Comparison of ENCODE assay signal across 1 cellular context in the genomic region with DNA sequence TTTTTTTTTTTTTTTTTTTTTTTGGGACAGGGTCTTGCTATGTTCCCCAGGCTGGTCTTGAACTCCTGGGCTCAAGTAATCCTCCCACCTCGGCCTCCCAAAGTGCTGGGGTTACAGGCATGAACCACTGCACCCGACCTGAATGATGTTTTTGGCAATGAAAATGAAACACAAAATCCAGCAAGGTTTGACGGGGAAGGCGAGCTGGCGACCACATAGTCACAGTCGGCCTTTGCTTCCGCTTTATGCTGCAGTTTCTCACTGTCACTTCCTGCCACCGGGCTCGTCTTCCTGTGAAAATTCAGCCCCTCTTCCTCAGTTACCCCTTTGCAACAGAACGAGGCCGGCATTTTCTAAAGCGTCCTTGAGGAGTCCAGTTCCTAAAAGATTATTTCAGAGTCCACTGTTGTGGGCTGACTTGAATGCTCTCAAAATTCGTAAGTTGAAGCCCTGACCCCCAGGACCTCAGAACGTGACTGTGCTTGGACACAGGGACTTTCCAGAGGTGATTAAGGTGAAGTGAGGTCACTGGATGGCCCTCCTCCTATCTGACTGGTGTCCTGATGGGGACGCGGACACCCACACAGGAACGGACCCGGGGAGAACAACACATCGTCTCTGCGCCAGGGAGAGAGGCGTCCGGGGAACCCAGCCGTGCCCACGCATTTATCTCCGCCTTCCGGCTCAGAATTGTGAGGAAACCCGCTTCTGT.
TF ChIP-seq lines count a peak whose summit lies in the region.

No MANE protein-coding gene starts in this region.

TF ChIP-seq in K562, 482 proteins besides CTCF, POLR2A, EP300 and RAD21 (continued from another document and continues in another):
- TF ChIP-seq, protein P1, sequence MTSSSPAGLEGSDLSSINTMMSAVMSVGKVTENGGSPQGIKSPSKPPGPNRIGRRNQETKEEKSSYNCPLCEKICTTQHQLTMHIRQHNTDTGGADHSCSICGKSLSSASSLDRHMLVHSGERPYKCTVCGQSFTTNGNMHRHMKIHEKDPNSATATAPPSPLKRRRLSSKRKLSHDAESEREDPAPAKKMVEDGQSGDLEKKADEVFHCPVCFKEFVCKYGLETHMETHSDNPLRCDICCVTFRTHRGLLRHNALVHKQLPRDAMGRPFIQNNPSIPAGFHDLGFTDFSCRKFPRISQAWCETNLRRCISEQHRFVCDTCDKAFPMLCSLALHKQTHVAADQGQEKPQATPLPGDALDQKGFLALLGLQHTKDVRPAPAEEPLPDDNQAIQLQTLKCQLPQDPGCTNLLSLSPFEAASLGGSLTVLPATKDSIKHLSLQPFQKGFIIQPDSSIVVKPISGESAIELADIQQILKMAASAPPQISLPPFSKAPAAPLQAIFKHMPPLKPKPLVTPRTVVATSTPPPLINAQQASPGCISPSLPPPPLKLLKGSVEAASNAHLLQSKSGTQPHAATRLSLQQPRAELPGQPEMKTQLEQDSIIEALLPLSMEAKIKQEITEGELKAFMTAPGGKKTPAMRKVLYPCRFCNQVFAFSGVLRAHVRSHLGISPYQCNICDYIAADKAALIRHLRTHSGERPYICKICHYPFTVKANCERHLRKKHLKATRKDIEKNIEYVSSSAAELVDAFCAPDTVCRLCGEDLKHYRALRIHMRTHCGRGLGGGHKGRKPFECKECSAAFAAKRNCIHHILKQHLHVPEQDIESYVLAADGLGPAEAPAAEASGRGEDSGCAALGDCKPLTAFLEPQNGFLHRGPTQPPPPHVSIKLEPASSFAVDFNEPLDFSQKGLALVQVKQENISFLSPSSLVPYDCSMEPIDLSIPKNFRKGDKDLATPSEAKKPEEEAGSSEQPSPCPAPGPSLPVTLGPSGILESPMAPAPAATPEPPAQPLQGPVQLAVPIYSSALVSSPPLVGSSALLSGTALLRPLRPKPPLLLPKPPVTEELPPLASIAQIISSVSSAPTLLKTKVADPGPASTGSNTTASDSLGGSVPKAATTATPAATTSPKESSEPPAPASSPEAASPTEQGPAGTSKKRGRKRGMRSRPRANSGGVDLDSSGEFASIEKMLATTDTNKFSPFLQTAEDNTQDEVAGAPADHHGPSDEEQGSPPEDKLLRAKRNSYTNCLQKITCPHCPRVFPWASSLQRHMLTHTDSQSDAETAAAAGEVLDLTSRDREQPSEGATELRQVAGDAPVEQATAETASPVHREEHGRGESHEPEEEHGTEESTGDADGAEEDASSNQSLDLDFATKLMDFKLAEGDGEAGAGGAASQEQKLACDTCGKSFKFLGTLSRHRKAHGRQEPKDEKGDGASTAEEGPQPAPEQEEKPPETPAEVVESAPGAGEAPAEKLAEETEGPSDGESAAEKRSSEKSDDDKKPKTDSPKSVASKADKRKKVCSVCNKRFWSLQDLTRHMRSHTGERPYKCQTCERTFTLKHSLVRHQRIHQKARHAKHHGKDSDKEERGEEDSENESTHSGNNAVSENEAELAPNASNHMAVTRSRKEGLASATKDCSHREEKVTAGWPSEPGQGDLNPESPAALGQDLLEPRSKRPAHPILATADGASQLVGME (CRISPR knock-in tag; IDR thresholded peaks at IDR 0.05), result no peak
- TF ChIP-seq POLR3A (IDR thresholded peaks at IDR 0.05; ENCODE audit: borderline replicate concordance, extremely low read depth, insufficient read depth, insufficient read length), result no peak
- no peak for TF ChIP-seq ZNF668 (CRISPR knock-in tag; IDR thresholded peaks at IDR 0.05)
- TF ChIP-seq GABPB1 (CRISPR knock-in tag; IDR thresholded peaks at IDR 0.05), result no peak
- TF ChIP-seq GABPA (tag; conservative IDR thresholded peaks at IDR 0.05; ENCODE audit: low read depth), result peak; percentile 84
- no peak for TF ChIP-seq ARHGAP35 (IDR thresholded peaks at IDR 0.05; ENCODE audit: partially characterized antibody)
- no peak for TF ChIP-seq MAFG (tag; conservative IDR thresholded peaks at IDR 0.05)
- no peak for TF ChIP-seq ZNF232 (CRISPR knock-in tag; IDR thresholded peaks at IDR 0.05)
- TF ChIP-seq FOXK2 (conservative IDR thresholded peaks at IDR 0.05 in 1 of 2, IDR thresholded peaks at IDR 0.05 in 1 of 2; ENCODE audit: low read depth in 2 of 2), result no peak
- TF ChIP-seq HEY1 (CRISPR knock-in tag; IDR thresholded peaks at IDR 0.05; ENCODE audit: borderline replicate concordance), result no peak
- TF ChIP-seq, protein P2, sequence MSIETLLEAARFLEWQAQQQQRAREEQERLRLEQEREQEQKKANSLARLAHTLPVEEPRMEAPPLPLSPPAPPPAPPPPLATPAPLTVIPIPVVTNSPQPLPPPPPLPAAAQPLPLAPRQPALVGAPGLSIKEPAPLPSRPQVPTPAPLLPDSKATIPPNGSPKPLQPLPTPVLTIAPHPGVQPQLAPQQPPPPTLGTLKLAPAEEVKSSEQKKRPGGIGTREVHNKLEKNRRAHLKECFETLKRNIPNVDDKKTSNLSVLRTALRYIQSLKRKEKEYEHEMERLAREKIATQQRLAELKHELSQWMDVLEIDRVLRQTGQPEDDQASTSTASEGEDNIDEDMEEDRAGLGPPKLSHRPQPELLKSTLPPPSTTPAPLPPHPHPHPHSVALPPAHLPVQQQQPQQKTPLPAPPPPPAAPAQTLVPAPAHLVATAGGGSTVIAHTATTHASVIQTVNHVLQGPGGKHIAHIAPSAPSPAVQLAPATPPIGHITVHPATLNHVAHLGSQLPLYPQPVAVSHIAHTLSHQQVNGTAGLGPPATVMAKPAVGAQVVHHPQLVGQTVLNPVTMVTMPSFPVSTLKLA (conservative IDR thresholded peaks at IDR 0.05), result no peak
- TF ChIP-seq SNIP1 (IDR thresholded peaks at IDR 0.05; ENCODE audit: low read depth), result no peak
- TF ChIP-seq NRF1 (conservative IDR thresholded peaks at IDR 0.05 in 1 of 2, IDR thresholded peaks at IDR 0.05 in 1 of 2), result no peak
- TF ChIP-seq ZNF12 (CRISPR knock-in tag; IDR thresholded peaks at IDR 0.05), result no peak
- TF ChIP-seq FOXP1 (CRISPR knock-in tag; IDR thresholded peaks at IDR 0.05), result no peak
- TF ChIP-seq, protein P3, sequence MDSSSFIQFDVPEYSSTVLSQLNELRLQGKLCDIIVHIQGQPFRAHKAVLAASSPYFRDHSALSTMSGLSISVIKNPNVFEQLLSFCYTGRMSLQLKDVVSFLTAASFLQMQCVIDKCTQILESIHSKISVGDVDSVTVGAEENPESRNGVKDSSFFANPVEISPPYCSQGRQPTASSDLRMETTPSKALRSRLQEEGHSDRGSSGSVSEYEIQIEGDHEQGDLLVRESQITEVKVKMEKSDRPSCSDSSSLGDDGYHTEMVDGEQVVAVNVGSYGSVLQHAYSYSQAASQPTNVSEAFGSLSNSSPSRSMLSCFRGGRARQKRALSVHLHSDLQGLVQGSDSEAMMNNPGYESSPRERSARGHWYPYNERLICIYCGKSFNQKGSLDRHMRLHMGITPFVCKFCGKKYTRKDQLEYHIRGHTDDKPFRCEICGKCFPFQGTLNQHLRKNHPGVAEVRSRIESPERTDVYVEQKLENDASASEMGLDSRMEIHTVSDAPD (CRISPR knock-in tag; IDR thresholded peaks at IDR 0.05), result no peak
- TF ChIP-seq ARID1B (IDR thresholded peaks at IDR 0.05), result 0 out of 2 replicates have a peak, but pooled peaks have one; percentile 21
- no peak for TF ChIP-seq HOXB6 (CRISPR knock-in tag; IDR thresholded peaks at IDR 0.05; ENCODE audit: borderline replicate concordance)
- TF ChIP-seq, protein P4, sequence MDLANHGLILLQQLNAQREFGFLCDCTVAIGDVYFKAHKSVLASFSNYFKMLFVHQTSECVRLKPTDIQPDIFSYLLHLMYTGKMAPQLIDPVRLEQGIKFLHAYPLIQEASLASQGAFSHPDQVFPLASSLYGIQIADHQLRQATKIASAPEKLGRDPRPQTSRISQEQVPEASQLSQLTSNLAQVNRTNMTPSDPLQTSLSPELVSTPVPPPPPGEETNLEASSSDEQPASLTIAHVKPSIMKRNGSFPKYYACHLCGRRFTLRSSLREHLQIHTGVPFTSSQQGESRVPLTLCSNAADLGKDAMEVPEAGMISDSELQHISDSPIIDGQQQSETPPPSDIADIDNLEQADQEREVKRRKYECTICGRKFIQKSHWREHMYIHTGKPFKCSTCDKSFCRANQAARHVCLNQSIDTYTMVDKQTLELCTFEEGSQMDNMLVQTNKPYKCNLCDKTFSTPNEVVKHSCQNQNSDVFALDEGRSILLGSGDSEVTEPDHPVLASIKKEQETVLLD (IDR thresholded peaks at IDR 0.05), result no peak
- no peak for TF ChIP-seq CREB1 (IDR thresholded peaks at IDR 0.05)
- no peak for TF ChIP-seq CREB1 (CRISPR knock-in tag; IDR thresholded peaks at IDR 0.05)
- TF ChIP-seq NR2C1 (IDR thresholded peaks at IDR 0.05), result no peak
- peak; percentile 45; the same call in 1 of the 2 replicates for TF ChIP-seq NR2C1 (tag; IDR thresholded peaks at IDR 0.05)
- TF ChIP-seq RBM25 (IDR thresholded peaks at IDR 0.05; ENCODE audit: low read depth, low read length, severe bottlenecking), result no peak
- no peak for TF ChIP-seq HDAC8 (tag; IDR thresholded peaks at IDR 0.05)
- no peak for TF ChIP-seq ILF3 (IDR thresholded peaks at IDR 0.05; ENCODE audit: borderline replicate concordance)
- peak; percentile 64 for TF ChIP-seq L3MBTL2 (IDR thresholded peaks at IDR 0.05)
- TF ChIP-seq PHF21A (IDR thresholded peaks at IDR 0.05; ENCODE audit: borderline replicate concordance, low read depth), result no peak
- no peak for TF ChIP-seq PHB2 (IDR thresholded peaks at IDR 0.05; ENCODE audit: low read depth)
- no peak for TF ChIP-seq EWSR1 (IDR thresholded peaks at IDR 0.05; ENCODE audit: borderline replicate concordance, low read depth, partially characterized antibody)
- TF ChIP-seq FIP1L1 (IDR thresholded peaks at IDR 0.05; ENCODE audit: low read depth, low read length, poor library complexity, severe bottlenecking), result no peak
- no peak for TF ChIP-seq ZNF79 (CRISPR knock-in tag; IDR thresholded peaks at IDR 0.05; ENCODE audit: low read depth)
- TF ChIP-seq THRB (CRISPR knock-in tag; conservative IDR thresholded peaks at IDR 0.05), result no peak
- no peak for TF ChIP-seq SOX6 (IDR thresholded peaks at IDR 0.05)
- no peak for TF ChIP-seq ZNF121 (CRISPR knock-in tag; conservative IDR thresholded peaks at IDR 0.05)
- TF ChIP-seq ZNF655 (CRISPR knock-in tag; IDR thresholded peaks at IDR 0.05), result no peak
- TF ChIP-seq, protein P5, sequence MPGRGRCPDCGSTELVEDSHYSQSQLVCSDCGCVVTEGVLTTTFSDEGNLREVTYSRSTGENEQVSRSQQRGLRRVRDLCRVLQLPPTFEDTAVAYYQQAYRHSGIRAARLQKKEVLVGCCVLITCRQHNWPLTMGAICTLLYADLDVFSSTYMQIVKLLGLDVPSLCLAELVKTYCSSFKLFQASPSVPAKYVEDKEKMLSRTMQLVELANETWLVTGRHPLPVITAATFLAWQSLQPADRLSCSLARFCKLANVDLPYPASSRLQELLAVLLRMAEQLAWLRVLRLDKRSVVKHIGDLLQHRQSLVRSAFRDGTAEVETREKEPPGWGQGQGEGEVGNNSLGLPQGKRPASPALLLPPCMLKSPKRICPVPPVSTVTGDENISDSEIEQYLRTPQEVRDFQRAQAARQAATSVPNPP (IDR thresholded peaks at IDR 0.05; ENCODE audit: borderline replicate concordance, insufficient read depth, insufficient read length), result no peak
- TF ChIP-seq, protein P6, sequence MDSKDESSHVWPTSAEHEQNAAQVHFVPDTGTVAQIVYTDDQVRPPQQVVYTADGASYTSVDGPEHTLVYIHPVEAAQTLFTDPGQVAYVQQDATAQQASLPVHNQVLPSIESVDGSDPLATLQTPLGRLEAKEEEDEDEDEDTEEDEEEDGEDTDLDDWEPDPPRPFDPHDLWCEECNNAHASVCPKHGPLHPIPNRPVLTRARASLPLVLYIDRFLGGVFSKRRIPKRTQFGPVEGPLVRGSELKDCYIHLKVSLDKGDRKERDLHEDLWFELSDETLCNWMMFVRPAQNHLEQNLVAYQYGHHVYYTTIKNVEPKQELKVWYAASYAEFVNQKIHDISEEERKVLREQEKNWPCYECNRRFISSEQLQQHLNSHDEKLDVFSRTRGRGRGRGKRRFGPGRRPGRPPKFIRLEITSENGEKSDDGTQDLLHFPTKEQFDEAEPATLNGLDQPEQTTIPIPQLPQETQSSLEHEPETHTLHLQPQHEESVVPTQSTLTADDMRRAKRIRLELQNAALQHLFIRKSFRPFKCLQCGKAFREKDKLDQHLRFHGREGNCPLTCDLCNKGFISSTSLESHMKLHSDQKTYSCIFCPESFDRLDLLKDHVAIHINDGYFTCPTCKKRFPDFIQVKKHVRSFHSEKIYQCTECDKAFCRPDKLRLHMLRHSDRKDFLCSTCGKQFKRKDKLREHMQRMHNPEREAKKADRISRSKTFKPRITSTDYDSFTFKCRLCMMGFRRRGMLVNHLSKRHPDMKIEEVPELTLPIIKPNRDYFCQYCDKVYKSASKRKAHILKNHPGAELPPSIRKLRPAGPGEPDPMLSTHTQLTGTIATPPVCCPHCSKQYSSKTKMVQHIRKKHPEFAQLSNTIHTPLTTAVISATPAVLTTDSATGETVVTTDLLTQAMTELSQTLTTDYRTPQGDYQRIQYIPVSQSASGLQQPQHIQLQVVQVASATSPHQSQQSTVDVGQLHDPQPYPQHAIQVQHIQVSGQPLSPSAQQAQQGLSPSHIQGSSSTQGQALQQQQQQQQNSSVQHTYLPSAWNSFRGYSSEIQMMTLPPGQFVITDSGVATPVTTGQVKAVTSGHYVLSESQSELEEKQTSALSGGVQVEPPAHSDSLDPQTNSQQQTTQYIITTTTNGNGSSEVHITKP (IDR thresholded peaks at IDR 0.05; ENCODE audit: partially characterized antibody), result no peak
- TF ChIP-seq E2F1 (CRISPR knock-in tag; IDR thresholded peaks at IDR 0.05), result no peak
- no peak for TF ChIP-seq NEUROD1 (IDR thresholded peaks at IDR 0.05; ENCODE audit: borderline replicate concordance, low read depth, low read length, partially characterized antibody)
- no peak for TF ChIP-seq BACH1 (tag; IDR thresholded peaks at IDR 0.05)
- TF ChIP-seq CHD2 (IDR thresholded peaks at IDR 0.05; ENCODE audit: low read depth, low read length), result no peak
